In the genomic region with DNA sequence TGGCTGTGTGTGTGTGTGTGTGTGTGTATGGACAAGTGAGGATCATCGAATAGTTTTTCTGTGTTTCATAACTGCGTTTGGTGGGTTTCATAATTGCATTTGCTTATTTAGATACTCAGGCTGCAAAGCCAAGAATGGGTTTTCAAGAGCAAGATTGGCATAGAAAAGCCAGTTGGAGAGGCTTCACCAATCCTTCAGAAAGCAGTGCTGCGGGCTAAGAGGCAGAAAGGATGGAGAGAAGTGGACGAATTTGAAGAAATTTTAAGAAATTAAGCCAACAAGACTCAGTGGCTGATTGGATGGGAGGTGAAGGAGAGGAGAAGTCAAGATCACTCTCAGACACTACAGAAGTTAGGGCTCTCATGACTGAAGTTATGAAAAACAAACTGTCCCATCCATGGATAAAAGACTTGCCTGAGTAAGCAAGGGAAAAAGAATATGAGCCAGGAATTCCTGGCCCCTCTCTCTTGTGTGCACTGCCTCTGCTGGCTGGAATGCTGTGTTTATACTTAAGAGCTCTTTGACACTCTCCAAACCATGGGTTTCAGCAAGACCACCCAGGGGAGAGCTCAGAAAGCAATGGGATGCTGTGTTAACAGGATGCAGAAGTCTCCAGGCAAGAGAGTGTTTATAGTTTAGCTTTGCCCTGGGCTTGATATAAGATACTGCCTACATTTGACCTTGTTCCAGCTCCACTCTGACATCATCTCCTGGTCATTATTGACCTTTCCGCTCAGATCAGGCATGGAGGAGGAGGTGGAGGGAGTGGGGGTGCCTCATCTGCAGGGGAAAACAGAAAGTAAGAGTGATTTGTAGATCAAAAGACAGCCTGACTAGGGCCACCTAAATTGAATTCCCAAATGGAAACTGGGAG, we compare ENCODE assay signal across 1 cellular context.
TF ChIP-seq lines count a peak whose summit lies in the region.

No MANE protein-coding gene starts in this region.

TF ChIP-seq in K562, 482 proteins besides CTCF, POLR2A, EP300 and RAD21 (continued from another document):
- TF ChIP-seq, protein P1, sequence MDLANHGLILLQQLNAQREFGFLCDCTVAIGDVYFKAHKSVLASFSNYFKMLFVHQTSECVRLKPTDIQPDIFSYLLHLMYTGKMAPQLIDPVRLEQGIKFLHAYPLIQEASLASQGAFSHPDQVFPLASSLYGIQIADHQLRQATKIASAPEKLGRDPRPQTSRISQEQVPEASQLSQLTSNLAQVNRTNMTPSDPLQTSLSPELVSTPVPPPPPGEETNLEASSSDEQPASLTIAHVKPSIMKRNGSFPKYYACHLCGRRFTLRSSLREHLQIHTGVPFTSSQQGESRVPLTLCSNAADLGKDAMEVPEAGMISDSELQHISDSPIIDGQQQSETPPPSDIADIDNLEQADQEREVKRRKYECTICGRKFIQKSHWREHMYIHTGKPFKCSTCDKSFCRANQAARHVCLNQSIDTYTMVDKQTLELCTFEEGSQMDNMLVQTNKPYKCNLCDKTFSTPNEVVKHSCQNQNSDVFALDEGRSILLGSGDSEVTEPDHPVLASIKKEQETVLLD (IDR thresholded peaks at IDR 0.05), result no peak
- TF ChIP-seq TEAD4 (IDR thresholded peaks at IDR 0.05; ENCODE audit: low read length) (peak; percentile 54; the same call in 1 of the 2 replicates), TEAD4 (CRISPR knock-in tag; IDR thresholded peaks at IDR 0.05; ENCODE audit: borderline replicate concordance) (no peak)
